ENCODE assay signal across 15 cellular contexts in the genomic region with DNA sequence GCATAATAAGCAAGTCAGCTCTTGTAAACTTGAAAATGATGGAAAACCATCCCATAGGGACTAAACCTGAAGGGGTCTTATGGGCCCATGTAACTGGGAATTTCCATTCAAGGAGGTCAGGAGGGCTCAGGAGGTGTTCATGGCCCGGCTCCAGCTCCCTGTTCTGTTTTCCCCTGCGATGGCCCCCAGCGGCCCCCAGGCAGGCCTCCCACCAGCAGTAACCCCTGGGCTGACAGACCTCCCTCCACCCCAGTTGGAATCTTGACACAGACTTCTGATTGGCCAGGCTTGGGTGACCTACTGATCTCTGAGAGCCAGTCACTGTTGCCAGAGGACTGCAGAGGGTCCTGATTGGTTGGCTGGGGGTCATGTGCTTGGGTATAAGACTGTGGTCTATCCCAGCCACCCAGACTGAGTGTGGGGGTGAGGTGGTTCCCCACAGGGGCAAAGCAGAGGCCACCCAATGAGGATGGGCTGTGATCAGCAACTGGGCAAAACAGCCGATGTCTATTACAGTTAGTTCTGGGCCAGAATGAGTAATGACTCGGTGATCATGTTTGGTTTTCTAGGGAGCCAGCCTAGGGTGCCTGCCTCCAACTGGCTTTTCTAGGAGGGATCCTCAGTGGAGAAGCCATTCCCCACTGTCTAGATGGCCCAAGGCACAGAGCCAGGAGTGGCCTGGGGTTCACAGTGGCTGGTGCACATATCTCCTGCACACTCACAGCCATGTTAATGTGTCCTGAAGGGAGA. TPM values are rescaled to one million over a fixed set of nuclear protein-coding genes. Genes with fewer than 3 reads are reported as not detected.
DNase-seq lines count a peak whose midpoint lies in the region; ATAC-seq, FAIRE-seq and TF ChIP-seq lines count a peak whose summit lies in the region.
"Had no signal": no experiment of that assay in that cellular context is flagged by ENCODE, and none has a peak within 500 bp of the region (broad histone marks: within the 10 kb centered on the region; RNA-seq: fewer than 3 reads in every experiment).

No MANE protein-coding gene starts in this region.

- CTCF ChIA-PET in HEK293T (lab: Yijun Ruan, JAX): interaction anchor here (0.8 kb wide), 2 partner anchors 28 to 53 kb away, joined by 3 to 4 read pairs; no protein-coding TSS in a partner anchor

- TF ChIP-seq POLR2A in NB4 (IDR thresholded peaks at IDR 0.05; ENCODE audit: extremely low read depth, insufficient read length) (no peak), gastrocnemius medialis (IDR thresholded peaks at IDR 0.05) (no peak)

- POLR2A ChIA-PET in HEK293T (lab: Yijun Ruan, JAX): interaction anchor here (0.6 to 1.0 kb wide), 2 partner anchors 54 to 213 kb away, joined by 3 read pairs; a partner anchor contains a TSS

- H3K27me3 Mint-ChIP-seq in stimulated activated naive CD8-positive, alpha-beta T cell treated with anti-CD3 and anti-CD28 coated beads, Interleukin-15, amount 100 ng/mL, for 72 hours: no peaks in the 10 kb centered on the region
- H3K27me3 Mint-ChIP-seq: IgD-negative memory B cell, naive B cell had no signal

- peak; percentile 7 for ATAC-seq in esophagus mucosa
- ATAC-seq in stimulated activated naive CD8-positive, alpha-beta T cell treated with anti-CD3 and anti-CD28 coated beads, Interleukin-15, amount 100 ng/mL, for 72 hours: peak; percentile 57
- ATAC-seq in gastrocnemius medialis: no peak
- ATAC-seq: left ventricle myocardium superior had no signal

- FAIRE-seq in urothelium cell line (lab: Jason Lieb, UNC): no peak

- H3K27me3 ChIP-seq in gastrocnemius medialis: no peaks in the 10 kb centered on the region

- peak; percentile 52 for DNase-seq in GM13977 (ENCODE audit: low spot score)
- peak; percentile 45 for DNase-seq in NB4 (ENCODE audit: low read depth)
- no peak for DNase-seq in stimulated activated naive CD8-positive, alpha-beta T cell treated with anti-CD3 and anti-CD28 coated beads, Interleukin-15, amount 100 ng/mL, for 72 hours
- DNase-seq in HEK293T (ENCODE audit: extremely low spot score): no peak
- no peak for DNase-seq in urothelium cell line (ENCODE audit: low spot score)
- DNase-seq in gastrocnemius medialis: no peak
- DNase-seq: activated CD4-positive, CD25-positive, alpha-beta regulatory T cell; activated naive CD4-positive, alpha-beta T cell treated with anti-CD3 and anti-CD28 coated beads for 36 hours; left ventricle myocardium superior; naive B cell; NCI-H1092; NK-92 treated with Interleukin-12 subunit alpha and Interleukin-12 subunit beta, amount 100 ng/mL, for 24 hours had no signal

- intact Hi-C loops in gastrocnemius medialis (cut with DNase I; ENCODE audit: low total_unique reads): no loop called here

- H3K27ac Mint-ChIP-seq in stimulated activated naive CD8-positive, alpha-beta T cell treated with anti-CD3 and anti-CD28 coated beads, Interleukin-15, amount 100 ng/mL, for 72 hours: no peak overlapping the region
- H3K27ac Mint-ChIP-seq: activated naive CD4-positive, alpha-beta T cell treated with anti-CD3 and anti-CD28 coated beads for 36 hours; CD14-positive monocyte had no signal

- H3K4me1 Mint-ChIP-seq in stimulated activated naive CD8-positive, alpha-beta T cell treated with anti-CD3 and anti-CD28 coated beads, Interleukin-15, amount 100 ng/mL, for 72 hours: peaks cover 6% of the 10 kb centered on the region
- H3K4me1 Mint-ChIP-seq: IgD-negative memory B cell had no signal

- H3K4me3 Mint-ChIP-seq in stimulated activated naive CD8-positive, alpha-beta T cell treated with anti-CD3 and anti-CD28 coated beads, Interleukin-15, amount 100 ng/mL, for 72 hours: no peak overlapping the region
- H3K4me3 Mint-ChIP-seq: activated naive CD4-positive, alpha-beta T cell treated with anti-CD3 and anti-CD28 coated beads for 36 hours; CD14-positive monocyte; IgD-negative memory B cell; naive B cell had no signal

- H3K4me1 ChIP-seq in gastrocnemius medialis: peaks cover 22 to 24% of the 10 kb centered on the region in 2 donors

- TF ChIP-seq CTCF in GM13977 (IDR thresholded peaks at IDR 0.05; ENCODE audit: extremely low read depth, insufficient read depth, missing control alignments): no peak
- TF ChIP-seq CTCF in NB4 (IDR thresholded peaks at IDR 0.05; ENCODE audit: low read depth, low read length): no peak
- no peak for TF ChIP-seq CTCF in gastrocnemius medialis (IDR thresholded peaks at IDR 0.05 in 4 of 5, conservative IDR thresholded peaks at IDR 0.05 in 1 of 5)

- H3K9me3 ChIP-seq in gastrocnemius medialis: no peaks in the 10 kb centered on the region

- H3K36me3 ChIP-seq in gastrocnemius medialis: no peaks in the 10 kb centered on the region

- in situ Hi-C loops in GM13977 (cut with MboI; ENCODE audit: low pct_unique_long_range_greater_than_20kb, low sequenced_read_pairs, unreplicated experiment) (loop anchor here (5.0 kb wide), 1 partner anchor 64 kb away; no protein-coding TSS in a partner anchor), gastrocnemius medialis (cut with MboI; ENCODE audit: low sequenced_read_pairs in 4 of 4) (loop anchor here (5.0 to 10.0 kb wide), 3 partner anchors 62 to 74 kb away; no protein-coding TSS in a partner anchor)

- no peak overlapping the region for H3K4me3 ChIP-seq in NB4 (ENCODE audit: low read depth, low read length)
- H3K4me3 ChIP-seq in gastrocnemius medialis: no peak overlapping the region

- H3K27ac ChIP-seq in gastrocnemius medialis: no peak overlapping the region

- no peaks in the 10 kb centered on the region for H3K9me3 Mint-ChIP-seq in stimulated activated naive CD8-positive, alpha-beta T cell treated with anti-CD3 and anti-CD28 coated beads, Interleukin-15, amount 100 ng/mL, for 72 hours
- H3K9me3 Mint-ChIP-seq: activated naive CD4-positive, alpha-beta T cell treated with anti-CD3 and anti-CD28 coated beads for 36 hours; CD14-positive monocyte; IgD-negative memory B cell; naive B cell had no signal

TF ChIP-seq in HEK293T, 16 proteins besides CTCF, POLR2A, EP300 and RAD21:
- TF ChIP-seq FOXM1 (IDR thresholded peaks at IDR 0.05; ENCODE audit: borderline replicate concordance) (no peak), ZNF384 (IDR thresholded peaks at IDR 0.05) (no peak), CTBP1 (IDR thresholded peaks at IDR 0.05; ENCODE audit: borderline replicate concordance) (no peak), NFRKB (IDR thresholded peaks at IDR 0.05) (no peak), L3MBTL2 (conservative IDR thresholded peaks at IDR 0.05) (no peak), SUZ12 (IDR thresholded peaks at IDR 0.05) (no peak), FOXK2 (IDR thresholded peaks at IDR 0.05) (no peak), ARNT (IDR thresholded peaks at IDR 0.05) (no peak), TARDBP (IDR thresholded peaks at IDR 0.05) (no peak)
- TF ChIP-seq, protein P1, sequence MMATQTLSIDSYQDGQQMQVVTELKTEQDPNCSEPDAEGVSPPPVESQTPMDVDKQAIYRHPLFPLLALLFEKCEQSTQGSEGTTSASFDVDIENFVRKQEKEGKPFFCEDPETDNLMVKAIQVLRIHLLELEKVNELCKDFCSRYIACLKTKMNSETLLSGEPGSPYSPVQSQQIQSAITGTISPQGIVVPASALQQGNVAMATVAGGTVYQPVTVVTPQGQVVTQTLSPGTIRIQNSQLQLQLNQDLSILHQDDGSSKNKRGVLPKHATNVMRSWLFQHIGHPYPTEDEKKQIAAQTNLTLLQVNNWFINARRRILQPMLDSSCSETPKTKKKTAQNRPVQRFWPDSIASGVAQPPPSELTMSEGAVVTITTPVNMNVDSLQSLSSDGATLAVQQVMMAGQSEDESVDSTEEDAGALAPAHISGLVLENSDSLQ (IDR thresholded peaks at IDR 0.05): no peak

RNA-seq across cellular contexts. Expression of a gene that starts 27.0 kb away (rescaled TPM):
- 5.9 TPM for total RNA-seq in esophagus mucosa
- 1 to 10 TPM; 2.9 to 6.8 (median 4.1) TPM for total RNA-seq in gastrocnemius medialis

RNA-seq across cellular contexts. Expression of a gene that starts 37.3 kb away (rescaled TPM):
- total RNA-seq in esophagus mucosa: 16.3 TPM
- 1 to 10 TPM; 2.2 to 9.3 (median 6.2) TPM for total RNA-seq in gastrocnemius medialis

RNA-seq across cellular contexts. Expression of a gene that starts 53.9 kb away (rescaled TPM):
- 4.1 TPM for total RNA-seq in esophagus mucosa
- 10 to 100 TPM in 1 of 4 donors, 1 to 10 TPM in 3; 5.9 to 11.2 (median 6.4) TPM for total RNA-seq in gastrocnemius medialis

Comparison
In these comparisons a context has a peak if more than half of its experiments do, and no peak if none do; other contexts are left out.
1. DNase-seq: peak in GM13977 (single experiment) and NB4 (single experiment); none in stimulated activated naive CD8-positive, alpha-beta T cell treated with anti-CD3 and anti-CD28 coated beads, Interleukin-15, amount 100 ng/mL, for 72 hours (0 of 2), HEK293T (single experiment), urothelium cell line (single experiment) and gastrocnemius medialis (0 of 2).
2. ATAC-seq: peak in esophagus mucosa (single experiment) and stimulated activated naive CD8-positive, alpha-beta T cell treated with anti-CD3 and anti-CD28 coated beads, Interleukin-15, amount 100 ng/mL, for 72 hours (single experiment); none in gastrocnemius medialis (0 of 2).